21 cellular contexts compared by ENCODE assay signal in genomic region chr16:2973081-2973480, GRCh38. TPM values are rescaled to one million over a fixed set of nuclear protein-coding genes. Genes with fewer than 3 reads are reported as not detected.
DNase-seq lines count a peak whose midpoint lies in the region; ATAC-seq, FAIRE-seq and TF ChIP-seq lines count a peak whose summit lies in the region.
"Had no signal": no experiment of that assay in that cellular context is flagged by ENCODE, and none has a peak within 500 bp of the region (broad histone marks: within the 10 kb centered on the region; RNA-seq: fewer than 3 reads in every experiment).

No MANE protein-coding gene starts in this region.

- no peak overlapping the region for H3K4me2 ChIP-seq in GM12878 (ENCODE audit: control insufficient read depth, insufficient read depth)
- H3K4me2 ChIP-seq: smooth muscle cell had no signal

- RAD21 ChIA-PET in GM12878 (lab: Charles Lee; ENCODE audit: unreplicated experiment) = no interaction called here

- no peak for TF ChIP-seq EP300 in GM12878 (IDR thresholded peaks at IDR 0.05; ENCODE audit: borderline replicate concordance in 1 of 2, control insufficient read depth in 1 of 2, low read depth in 2 of 2, low read length in 2 of 2)

- SMC1A ChIA-PET in GM12878 (lab: Charles Lee; ENCODE audit: uncharacterized antibody, unreplicated experiment) = interaction anchor here (0.8 kb wide), 1 partner anchor 9 kb away, joined by 3 read pairs; the partner anchor contains the start of gene KREMEN2

- peak; percentile 7; the same call in 1 of the 2 replicates for TF ChIP-seq POLR2A in GM12878 (IDR thresholded peaks at IDR 0.05; ENCODE audit: low read depth, low read length)

- no peak overlapping the region for H3K4me3 ChIP-seq in GM12878
- H3K4me3 ChIP-seq: gastroesophageal sphincter, smooth muscle cell, thoracic aorta had no signal

- no peaks in the 10 kb centered on the region for H3K27me3 ChIP-seq in GM12878 (replicated peaks in 1 of 2; ENCODE audit: control insufficient read depth in 2 of 2, insufficient read depth in 2 of 2, low read length in 1 of 2)

- POLR2A ChIA-PET in GM12878 (lab: Charles Lee) = interaction anchor here (1.1 kb wide), 1 partner anchor 27 kb away, joined by 3 read pairs; no protein-coding TSS in a partner anchor

- in situ Hi-C loops in GM12878 (cut with MboI) = no loop called here

- no TSS peak for BruUV-seq in GM12878 (replicated peaks; lab: Mats Ljungman, UMichigan)

- DNase-seq in DMS79 (lab: John Stamatoyannopoulos, UW) = peak; percentile 33
- peak; percentile 66 for DNase-seq in NCI-H69 (lab: John Stamatoyannopoulos, UW)
- DNase-seq in GM12878 (ENCODE audit: low read depth, low spot score) = no peak
- DNase-seq in nucleus accumbens (lab: John Stamatoyannopoulos, UW) = peak in 32 of 56 donors; percentile 4 to 69 (median 30)
- DNase-seq in iPS-NIHi7 (ENCODE audit: extremely low spot score) = no peak
- DNase-seq in NCI-H82 treated with DMSO at 0.1 percent for 48 hours (lab: John Stamatoyannopoulos, UW; ENCODE audit: unreplicated experiment) = no peak
- no peak for DNase-seq in NCI-H748 (lab: John Stamatoyannopoulos, UW; ENCODE audit: unreplicated experiment)
- DNase-seq: activated CD4-positive, alpha-beta T cell treated with anti-CD3 and anti-CD28 coated beads for 48 hours; activated naive CD4-positive, alpha-beta T cell treated with Interleukin-2 at 50 U/mL for 16 hours; dermis blood vessel endothelial cell; erythroblast; left ventricle myocardium superior; naive B cell; NCI-H146; NCI-H226 had no signal

- intact Hi-C loops in GM12878 (cut with micrococcal nuclease; ENCODE audit: unreplicated experiment) = no loop called here

- peaks cover 11% of the 10 kb centered on the region for H3K4me1 ChIP-seq in GM12878 (ENCODE audit: control insufficient read depth, insufficient read depth, low read length)

- WGBS in GM12878 (ENCODE audit: insufficient coverage, insufficient replicate concordance, low lambda C conversion rate, missing lambda C conversion rate) = 74% methylated on average over 4 of the region's 5 CpGs

- no peak for FAIRE-seq in GM12878 (lab: Jason Lieb, UNC)

- H3K79me2 ChIP-seq in GM12878 (ENCODE audit: control insufficient read depth, insufficient read depth, low read length) = peaks cover 16% of the 10 kb centered on the region

- no peak for TF ChIP-seq RAD21 in GM12878 (IDR thresholded peaks at IDR 0.05; ENCODE audit: insufficient read depth, low read depth, low read length)

- no peaks in the 10 kb centered on the region for H4K20me1 ChIP-seq in GM12878 (ENCODE audit: control insufficient read depth, insufficient read depth)

- H3K9ac ChIP-seq in GM12878 (ENCODE audit: control insufficient read depth, insufficient read depth, low read length) = no peak overlapping the region

- no peak for ATAC-seq in GM12878
- ATAC-seq: gastroesophageal sphincter, left ventricle myocardium superior had no signal

- no peak overlapping the region for H2AFZ ChIP-seq in GM12878 (ENCODE audit: control insufficient read depth, low read depth, low read length)

- no peaks in the 10 kb centered on the region for H3K9me3 ChIP-seq in GM12878 (replicated peaks; ENCODE audit: control insufficient read depth, insufficient read depth, low read length)
- H3K9me3 ChIP-seq: gastroesophageal sphincter, thoracic aorta had no signal

- CTCF ChIA-PET in GM12878 (lab: Yijun Ruan, JAX) = interaction anchor here (1.4 kb wide), 1 partner anchor 53 kb away, joined by 3 read pairs; no protein-coding TSS in a partner anchor

- no peak overlapping the region for H3K27ac ChIP-seq in GM12878 (ENCODE audit: control insufficient read depth, insufficient read depth)
- H3K27ac ChIP-seq: gastroesophageal sphincter, thoracic aorta had no signal

- no peak for TF ChIP-seq CTCF in GM12878 (IDR thresholded peaks at IDR 0.05 in 2 of 3, conservative IDR thresholded peaks at IDR 0.05 in 1 of 3; ENCODE audit: control insufficient read depth in 2 of 3, extremely low read depth in 1 of 3, insufficient read depth in 1 of 3, low read depth in 3 of 3, low read length in 3 of 3)

- H3K36me3 ChIP-seq in GM12878 (ENCODE audit: control insufficient read depth in 2 of 2, insufficient read depth in 2 of 2, low read length in 1 of 2) = peaks cover 4 to 22% of the 10 kb centered on the region in 2 experiments; a peak in 3 of 4 replicates
- H3K36me3 ChIP-seq: gastroesophageal sphincter, thoracic aorta had no signal

RNA-seq across cellular contexts. Expression of gene PAQR4, which starts 3.9 kb away (rescaled TPM):
- 14.8 and 15.2 TPM in 2 replicates for total RNA-seq in GM12878 (2013; cell fraction: nucleolus; rRNA removed)
- 20.8 and 21.1 TPM in 2 replicates for total RNA-seq in GM12878 (2014; rRNA removed)
- 10.6 and 11.9 TPM in 2 replicates for total RNA-seq in GM12878 (2014; rRNA removed; fragmentation: Illumina TruSeq; extraction: Trizol)
- 30.7 and 31.8 TPM in 2 replicates for total RNA-seq in GM12878 (2021)
- 4.8 TPM for polyA plus RNA-seq in GM12878 (2011; ENCODE audit: low read depth)
- polyA plus RNA-seq in GM12878 (2011; rRNA removed) = 7.2 and 13.9 TPM in 2 replicates
- polyA plus RNA-seq in GM12878 (2011; cell fraction: cytosol; rRNA removed) = 20.7 and 26.5 TPM in 2 replicates
- 66.1 and 79.5 TPM in 2 replicates for polyA plus RNA-seq in GM12878 (2011; cell fraction: nucleus; rRNA removed)
- 8.9 and 9.3 TPM in 2 replicates for polyA plus RNA-seq in GM12878 (2012)
- polyA plus RNA-seq in GM12878 (2014; fragmentation: Illumina TruSeq; extraction: Trizol) = 7.6 and 13.1 TPM in 2 replicates
- polyA plus RNA-seq in GM12878 (2014; fragmentation: Nextera tagmentation; extraction: Ambion mirVana) = under 1 TPM; 0.39 to 0.84 TPM
- polyA plus RNA-seq in GM12878 (2014; rRNA removed) = 29.4 and 29.9 TPM in 2 replicates
- 10 to 100 TPM in 1 of 2 experiments, 1 to 10 TPM in 1; 5.9 to 14.2 TPM for polyA plus RNA-seq in GM12878 (2016; fragmentation: Nextera tagmentation; extraction: Ambion mirVana)
- 10.3 and 16.7 TPM in 2 replicates for polyA minus RNA-seq in GM12878 (2011; rRNA and poly(A)+ RNA removed)
- 11.9 and 13.4 TPM in 2 replicates for polyA minus RNA-seq in GM12878 (2011; cell fraction: cytosol; rRNA and poly(A)+ RNA removed)
- polyA minus RNA-seq in GM12878 (2011; cell fraction: nucleus; rRNA and poly(A)+ RNA removed) = 9.6 and 17.0 TPM in 2 replicates

RNA-seq across cellular contexts. Expression of gene PKMYT1, which starts 7.2 kb away (rescaled TPM):
- 41.1 and 44.0 TPM in 2 replicates for total RNA-seq in GM12878 (2013; cell fraction: nucleolus; rRNA removed)
- 31.6 and 39.6 TPM in 2 replicates for total RNA-seq in GM12878 (2014; rRNA removed)
- 11.5 and 13.6 TPM in 2 replicates for total RNA-seq in GM12878 (2014; rRNA removed; fragmentation: Illumina TruSeq; extraction: Trizol)
- total RNA-seq in GM12878 (2021) = 72.6 and 77.1 TPM in 2 replicates
- polyA plus RNA-seq in GM12878 (2011; ENCODE audit: low read depth) = 6.7 TPM
- polyA plus RNA-seq in GM12878 (2011; rRNA removed) = 3.4 and 9.3 TPM in 2 replicates
- polyA plus RNA-seq in GM12878 (2011; cell fraction: cytosol; rRNA removed) = 18.5 and 31.3 TPM in 2 replicates
- 97.2 and 161 TPM in 2 replicates for polyA plus RNA-seq in GM12878 (2011; cell fraction: nucleus; rRNA removed)
- 24.9 and 30.6 TPM in 2 replicates for polyA plus RNA-seq in GM12878 (2012)
- polyA plus RNA-seq in GM12878 (2014; fragmentation: Illumina TruSeq; extraction: Trizol) = 6.9 and 13.1 TPM in 2 replicates
- 10 to 100 TPM in 1 of 2 experiments, 1 to 10 TPM in 1; 4.6 to 20.2 TPM for polyA plus RNA-seq in GM12878 (2014; fragmentation: Nextera tagmentation; extraction: Ambion mirVana)
- 48.1 and 63.7 TPM in 2 replicates for polyA plus RNA-seq in GM12878 (2014; rRNA removed)
- 100 to 1,000 TPM in 1 of 2 experiments, 10 to 100 TPM in 1; 91.9 to 101 TPM for polyA plus RNA-seq in GM12878 (2016; fragmentation: Nextera tagmentation; extraction: Ambion mirVana)
- polyA minus RNA-seq in GM12878 (2011; rRNA and poly(A)+ RNA removed) = 5.8 and 9.7 TPM in 2 replicates
- polyA minus RNA-seq in GM12878 (2011; cell fraction: cytosol; rRNA and poly(A)+ RNA removed) = 14.4 and 23.0 TPM in 2 replicates
- polyA minus RNA-seq in GM12878 (2011; cell fraction: nucleus; rRNA and poly(A)+ RNA removed) = 18.4 and 39.6 TPM in 2 replicates

RNA-seq across cellular contexts. Expression of gene KREMEN2, which starts 9.0 kb away (rescaled TPM):
- 7.1 TPM in 2 replicates for total RNA-seq in GM12878 (2013; cell fraction: nucleolus; rRNA removed)
- 1.3 and 1.8 TPM in 2 replicates for total RNA-seq in GM12878 (2014; rRNA removed)
- 0.14 and 0.18 TPM in 2 replicates for total RNA-seq in GM12878 (2014; rRNA removed; fragmentation: Illumina TruSeq; extraction: Trizol)
- 1.5 TPM in 2 replicates for total RNA-seq in GM12878 (2021)
- polyA plus RNA-seq in GM12878 (2011; ENCODE audit: low read depth) = not detected
- polyA plus RNA-seq in GM12878 (2011; rRNA removed) = 1.6 and 3.7 TPM in 2 replicates
- 5.4 and 9.9 TPM in 2 replicates for polyA plus RNA-seq in GM12878 (2011; cell fraction: cytosol; rRNA removed)
- 34.9 and 50.5 TPM in 2 replicates for polyA plus RNA-seq in GM12878 (2011; cell fraction: nucleus; rRNA removed)
- 0.59 and 0.68 TPM in 2 replicates for polyA plus RNA-seq in GM12878 (2012)
- polyA plus RNA-seq in GM12878 (2014; fragmentation: Illumina TruSeq; extraction: Trizol) = 0.06 TPM in 1 of 2 replicates, not detected in the other
- not detected for polyA plus RNA-seq in GM12878 (2014; fragmentation: Nextera tagmentation; extraction: Ambion mirVana)
- polyA plus RNA-seq in GM12878 (2014; rRNA removed) = 1.1 and 1.8 TPM in 2 replicates
- polyA plus RNA-seq in GM12878 (2016; fragmentation: Nextera tagmentation; extraction: Ambion mirVana) = under 1 TPM; 0.45 to 0.59 TPM
- polyA minus RNA-seq in GM12878 (2011; rRNA and poly(A)+ RNA removed) = 0.37 and 1.3 TPM in 2 replicates
- polyA minus RNA-seq in GM12878 (2011; cell fraction: cytosol; rRNA and poly(A)+ RNA removed) = 1.5 and 2.8 TPM in 2 replicates
- polyA minus RNA-seq in GM12878 (2011; cell fraction: nucleus; rRNA and poly(A)+ RNA removed) = 3.1 and 4.5 TPM in 2 replicates
- total RNA-seq: dermis blood vessel endothelial cell; gastroesophageal sphincter; left ventricle myocardium superior; posterior vena cava; T-helper 2 cell treated with Interferon-gamma antibody and Interleukin-4, amounts not matched to agents 100 ng/mL and 5 ng/mL, for 36 hours; thoracic aorta had no signal

RNA-seq across cellular contexts. Expression of gene CLDN9, which starts 39.6 kb away (rescaled TPM):
- total RNA-seq in GM12878 (2013; cell fraction: nucleolus; rRNA removed) = not detected in 2 replicates
- not detected in 2 replicates for total RNA-seq in GM12878 (2014; rRNA removed)
- total RNA-seq in GM12878 (2014; rRNA removed; fragmentation: Illumina TruSeq; extraction: Trizol) = not detected in 2 replicates
- total RNA-seq in GM12878 (2021) = not detected in 2 replicates
- polyA plus RNA-seq in GM12878 (2011; ENCODE audit: low read depth) = not detected
- not detected in 2 replicates for polyA plus RNA-seq in GM12878 (2011; rRNA removed)
- not detected in 2 replicates for polyA plus RNA-seq in GM12878 (2011; cell fraction: cytosol; rRNA removed)
- 0.12 TPM in 1 of 2 replicates, not detected in the other for polyA plus RNA-seq in GM12878 (2011; cell fraction: nucleus; rRNA removed)
- polyA plus RNA-seq in GM12878 (2012) = 0.08 TPM in 1 of 2 replicates, not detected in the other
- polyA plus RNA-seq in GM12878 (2014; fragmentation: Illumina TruSeq; extraction: Trizol) = not detected in 2 replicates
- polyA plus RNA-seq in GM12878 (2014; fragmentation: Nextera tagmentation; extraction: Ambion mirVana) = not detected
- not detected in 2 replicates for polyA plus RNA-seq in GM12878 (2014; rRNA removed)
- not detected for polyA plus RNA-seq in GM12878 (2016; fragmentation: Nextera tagmentation; extraction: Ambion mirVana)
- polyA minus RNA-seq in GM12878 (2011; rRNA and poly(A)+ RNA removed) = 0.26 TPM in 1 of 2 replicates, not detected in the other
- polyA minus RNA-seq in GM12878 (2011; cell fraction: cytosol; rRNA and poly(A)+ RNA removed) = not detected in 2 replicates
- not detected in 2 replicates for polyA minus RNA-seq in GM12878 (2011; cell fraction: nucleus; rRNA and poly(A)+ RNA removed)
- total RNA-seq: Daoy, dermis blood vessel endothelial cell, posterior vena cava had no signal

RNA-seq across cellular contexts. Expression of gene CLDN6, which starts 44.9 kb away (rescaled TPM):
- total RNA-seq in GM12878 (2013; cell fraction: nucleolus; rRNA removed) = not detected in 2 replicates
- total RNA-seq in GM12878 (2014; rRNA removed) (not detected in 2 replicates), GM12878 (2014; rRNA removed; fragmentation: Illumina TruSeq; extraction: Trizol) (not detected in 2 replicates), GM12878 (2021) (0.26 and 0.61 TPM in 2 replicates)
- polyA plus RNA-seq in GM12878 (2011; ENCODE audit: low read depth) = not detected
- polyA plus RNA-seq in GM12878 (2011; rRNA removed) (not detected in 2 replicates), GM12878 (2014; fragmentation: Illumina TruSeq; extraction: Trizol) (not detected in 2 replicates), GM12878 (2014; fragmentation: Nextera tagmentation; extraction: Ambion mirVana) (not detected), GM12878 (2014; rRNA removed) (not detected in 2 replicates), GM12878 (2016; fragmentation: Nextera tagmentation; extraction: Ambion mirVana) (under 1 TPM; 0.15 to 0.23 TPM)
- polyA plus RNA-seq in GM12878 (2011; cell fraction: cytosol; rRNA removed) = 0.13 TPM in 1 of 2 replicates, not detected in the other
- polyA plus RNA-seq in GM12878 (2011; cell fraction: nucleus; rRNA removed) = not detected in 2 replicates
- not detected in 2 replicates for polyA plus RNA-seq in GM12878 (2012)
- polyA minus RNA-seq in GM12878 (2011; rRNA and poly(A)+ RNA removed) = not detected in 2 replicates
- polyA minus RNA-seq in GM12878 (2011; cell fraction: cytosol; rRNA and poly(A)+ RNA removed) = not detected in 2 replicates
- polyA minus RNA-seq in GM12878 (2011; cell fraction: nucleus; rRNA and poly(A)+ RNA removed) = not detected in 2 replicates
- total RNA-seq: Daoy; dermis blood vessel endothelial cell; gastroesophageal sphincter; left ventricle myocardium superior; posterior vena cava; T-helper 2 cell treated with Interferon-gamma antibody and Interleukin-4, amounts not matched to agents 100 ng/mL and 5 ng/mL, for 36 hours; thoracic aorta had no signal

Comparison
In these comparisons a context has a peak if more than half of its experiments do, and no peak if none do; other contexts are left out.
1. DNase-seq: peak in DMS79 (single experiment), NCI-H69 (single experiment) and nucleus accumbens (32 of 56); none in GM12878 (single experiment), iPS-NIHi7 (single experiment), NCI-H82 treated with DMSO at 0.1 percent for 48 hours (single experiment) and NCI-H748 (single experiment).